In genomic region chr9:121350993-121351561, GRCh38 we compare ENCODE assay signal across 10 cellular contexts. TPM values are rescaled to one million over a fixed set of nuclear protein-coding genes. Genes with fewer than 3 reads are reported as not detected.
A peak's percentile ranks its signal among the peaks of the same experiment; 100 is the strongest.
DNase-seq lines count a peak whose midpoint lies in the region; ATAC-seq, FAIRE-seq and TF ChIP-seq lines count a peak whose summit lies in the region.
"Had no signal": no experiment of that assay in that cellular context is flagged by ENCODE, and none has a peak within 500 bp of the region (broad histone marks: within the 10 kb centered on the region; RNA-seq: fewer than 3 reads in every experiment).

No MANE protein-coding gene starts in this region.

- H3K9ac ChIP-seq in kidney (ENCODE audit: low read length in 2 of 2), result peak overlapping the region in 1 of 2 donors; percentile 18

- DNase-seq in A172 (ENCODE audit: low spot score) (peak; percentile 82), LNCaP clone FGC (ENCODE audit: low read depth) (peak; percentile 75), kidney (peak; percentile 72), thoracic aorta (ENCODE audit: low spot score) (peak; percentile 77), 8988T (no peak), GDM1 (lab: John Stamatoyannopoulos, UW) (no peak), mesenteric fat pad (ENCODE audit: low spot score) (no peak)
- DNase-seq: activated B cell treated with CpG ODN at 0.5 μM for 24 hours had no signal

- H3K27ac ChIP-seq in kidney (ENCODE audit: low read depth in 2 of 2, low read length in 2 of 2), result peak overlapping the region; percentile 52 to 74
- H3K27ac ChIP-seq in thoracic aorta, result peak overlapping the region; percentile 67 to 75

- FAIRE-seq in kidney (lab: Jason Lieb, UNC), result no peak
- FAIRE-seq: G401.6 had no signal

- H3K36me3 ChIP-seq in kidney (ENCODE audit: control insufficient read depth in 1 of 2, insufficient read depth in 2 of 2, low read length in 2 of 2) (peaks cover 34 to 49% of the 10 kb centered on the region in 2 donors), thoracic aorta (peaks cover 40% of the 10 kb centered on the region)

- intact Hi-C loops in kidney (cut with DNase I), result no loop called here

- peak overlapping the region; percentile 55 to 95 (median 67) for H3K27ac Mint-ChIP-seq in brain
- H3K27ac Mint-ChIP-seq: activated B cell treated with CpG ODN at 0.5 μM for 24 hours had no signal

- H3K9me3 ChIP-seq in kidney (ENCODE audit: control insufficient read depth in 1 of 2, low read length in 2 of 2) (no peaks in the 10 kb centered on the region), thoracic aorta (no peaks in the 10 kb centered on the region)

- H3K4me1 Mint-ChIP-seq in brain, result peaks cover 51% of the 10 kb centered on the region

- H3K4me1 ChIP-seq in kidney (ENCODE audit: control insufficient read depth in 1 of 2, insufficient read depth in 1 of 2, low read depth in 1 of 2, low read length in 2 of 2), result peaks cover 20 to 21% of the 10 kb centered on the region in 2 donors
- H3K4me1 ChIP-seq in thoracic aorta (ENCODE audit: control insufficient read depth in 1 of 2, low read depth in 2 of 2), result peaks cover 37 to 60% of the 10 kb centered on the region in 2 donors

- no peaks in the 10 kb centered on the region for H3K9me3 Mint-ChIP-seq in brain
- H3K9me3 Mint-ChIP-seq: activated B cell treated with CpG ODN at 0.5 μM for 24 hours had no signal

- H3K27me3 Mint-ChIP-seq in brain, result peaks cover 2% of the 10 kb centered on the region
- H3K27me3 Mint-ChIP-seq: activated B cell treated with CpG ODN at 0.5 μM for 24 hours had no signal

- H3K27me3 ChIP-seq in thoracic aorta (replicated peaks; ENCODE audit: insufficient read depth), result no peaks in the 10 kb centered on the region

- peak overlapping the region; percentile 33 to 64 (median 61) for H3K4me3 Mint-ChIP-seq in brain
- H3K4me3 Mint-ChIP-seq: activated B cell treated with CpG ODN at 0.5 μM for 24 hours had no signal

- no peak for TF ChIP-seq CTCF in LNCaP clone FGC (IDR thresholded peaks at IDR 0.05; ENCODE audit: control insufficient read depth, extremely low read depth, insufficient read depth)
- no peak for TF ChIP-seq CTCF in brain (conservative IDR thresholded peaks at IDR 0.05)
- TF ChIP-seq CTCF in kidney (IDR thresholded peaks at IDR 0.05; ENCODE audit: borderline replicate concordance, extremely low read depth, insufficient read depth), result no peak
- TF ChIP-seq CTCF in thoracic aorta (IDR thresholded peaks at IDR 0.05), result no peak

- ATAC-seq in thoracic aorta (ENCODE audit: insufficient number of reproducible peaks, low FRiP score, low read depth), result peak; percentile 74

- no peaks in the 10 kb centered on the region for H3K36me3 Mint-ChIP-seq in brain

- H3K4me3 ChIP-seq in LNCaP clone FGC (ENCODE audit: low read depth, low read length), result no peak overlapping the region
- H3K4me3 ChIP-seq in kidney (ENCODE audit: low read length in 2 of 2), result no peak overlapping the region
- H3K4me3 ChIP-seq in thoracic aorta, result no peak overlapping the region

RNA-seq across cellular contexts. Expression of gene STOM, which starts 19.0 kb away (rescaled TPM):
- 110 and 157 TPM in 2 replicates for total RNA-seq in A172 (2014; rRNA removed; shearing (Covaris generic))
- polyA plus RNA-seq in brain (ENCODE audit: insufficient read depth, low read depth, low replicate concordance), result 78.8 TPM
- 229 TPM for total RNA-seq in kidney
- polyA plus RNA-seq in kidney (ENCODE audit: insufficient read depth, low read depth, low replicate concordance), result 165 TPM
- 100 to 1,000 TPM; 177 to 344 TPM for total RNA-seq in thoracic aorta
- 620 TPM for total RNA-seq in mesenteric fat pad

Comparison
In these comparisons a context has a peak if more than half of its experiments do, and no peak if none do; other contexts are left out.
1. DNase-seq: peak in A172 (single experiment), LNCaP clone FGC (single experiment), kidney (single experiment) and thoracic aorta (single experiment); none in 8988T (single experiment), GDM1 (single experiment) and mesenteric fat pad (single experiment).